ENCODE assay signal across 8 cellular contexts in the genomic region with DNA sequence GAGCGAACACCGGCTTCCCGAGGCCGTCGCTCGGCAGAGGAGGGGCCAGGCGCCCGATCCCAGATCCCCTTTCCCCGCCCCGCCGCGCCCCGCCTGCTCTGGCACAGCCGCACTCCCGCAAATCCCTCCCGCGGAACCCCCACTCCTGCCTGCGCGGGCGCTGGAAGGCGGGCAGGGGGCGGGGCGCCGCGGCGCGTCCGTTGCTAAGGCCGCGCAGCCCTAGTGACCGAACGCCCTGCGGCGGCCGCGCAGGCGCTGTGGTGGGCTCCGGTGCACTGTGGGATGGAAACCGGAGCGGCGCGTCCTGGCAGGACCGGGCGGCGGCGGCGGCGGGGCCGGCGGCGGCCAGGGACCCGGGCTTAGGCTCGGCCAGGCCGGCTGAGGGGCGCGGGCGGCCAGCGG. TPM values are rescaled to one million over a fixed set of nuclear protein-coding genes. Genes with fewer than 3 reads are reported as not detected.
DNase-seq lines count a peak whose midpoint lies in the region; ATAC-seq and TF ChIP-seq lines count a peak whose summit lies in the region.

A gene with protein sequence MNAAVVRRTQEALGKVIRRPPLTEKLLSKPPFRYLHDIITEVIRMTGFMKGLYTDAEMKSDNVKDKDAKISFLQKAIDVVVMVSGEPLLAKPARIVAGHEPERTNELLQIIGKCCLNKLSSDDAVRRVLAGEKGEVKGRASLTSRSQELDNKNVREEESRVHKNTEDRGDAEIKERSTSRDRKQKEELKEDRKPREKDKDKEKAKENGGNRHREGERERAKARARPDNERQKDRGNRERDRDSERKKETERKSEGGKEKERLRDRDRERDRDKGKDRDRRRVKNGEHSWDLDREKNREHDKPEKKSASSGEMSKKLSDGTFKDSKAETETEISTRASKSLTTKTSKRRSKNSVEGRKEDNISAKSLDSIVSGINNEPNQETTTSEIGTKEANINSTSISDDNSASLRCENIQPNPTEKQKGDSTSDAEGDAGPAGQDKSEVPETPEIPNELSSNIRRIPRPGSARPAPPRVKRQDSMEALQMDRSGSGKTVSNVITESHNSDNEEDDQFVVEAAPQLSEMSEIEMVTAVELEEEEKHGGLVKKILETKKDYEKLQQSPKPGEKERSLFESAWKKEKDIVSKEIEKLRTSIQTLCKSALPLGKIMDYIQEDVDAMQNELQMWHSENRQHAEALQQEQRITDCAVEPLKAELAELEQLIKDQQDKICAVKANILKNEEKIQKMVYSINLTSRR (plus strand): TSS at position 273 of the 402 bp plus-strand sequence. CDS start 145 bp downstream, outside the sequence.

- peaks cover 3% of the 10 kb centered on the region; the same call in 1 of the 3 replicates for H3K9me3 Mint-ChIP-seq in GM23338
- H3K9me3 Mint-ChIP-seq in neural progenitor cell: peaks cover 3% of the 10 kb centered on the region

- ATAC-seq in GM23338: peak; percentile 92
- peak; percentile 92 for ATAC-seq in foreskin keratinocyte

- H3K27ac Mint-ChIP-seq in GM23338 (no peak within 1 kb of the TSS), neural progenitor cell (peak within 1 kb of the TSS; percentile 14)

- no peaks in the 10 kb centered on the region for H3K9me3 ChIP-seq in neural progenitor cell (ENCODE audit: low read depth)
- no peaks in the 10 kb centered on the region for H3K9me3 ChIP-seq in stomach

- peaks cover 7% of the 10 kb centered on the region for H3K27me3 ChIP-seq in GM23338 (ENCODE audit: insufficient read depth)
- H3K27me3 ChIP-seq in foreskin keratinocyte: peaks cover 4% of the 10 kb centered on the region
- H3K27me3 ChIP-seq in neural progenitor cell: peaks cover 18% of the 10 kb centered on the region
- no peaks in the 10 kb centered on the region for H3K27me3 ChIP-seq in stomach

- H3K36me3 ChIP-seq in GM23338 (ENCODE audit: insufficient read depth) (no peaks in the 10 kb centered on the region), neural progenitor cell (no peaks in the 10 kb centered on the region), stomach (peaks cover 0 to 26% (median 8%) of the 10 kb centered on the region in 4 donors)

- H3K27me3 Mint-ChIP-seq in GM23338 (ENCODE audit: insufficient read depth, low read depth, poor library complexity) (peaks cover 9% of the 10 kb centered on the region), neural progenitor cell (ENCODE audit: insufficient read depth, low read depth) (peaks cover 10% of the 10 kb centered on the region)

- H3K4me2 ChIP-seq in GM23338: peak within 1 kb of the TSS; percentile 94
- H3K4me2 ChIP-seq in neural progenitor cell: peak within 1 kb of the TSS; percentile 83

- peak within 1 kb of the TSS; percentile 98 for H2AFZ ChIP-seq in GM23338
- peak within 1 kb of the TSS; percentile 89 for H2AFZ ChIP-seq in neural progenitor cell (replicated peaks)

- H3F3A ChIP-seq in GM23338 (replicated peaks; ENCODE audit: low read depth) (no peaks in the 10 kb centered on the region), neural progenitor cell (ENCODE audit: low read depth) (peaks cover 13% of the 10 kb centered on the region)

- H3K36me3 Mint-ChIP-seq in GM23338 (ENCODE audit: low read depth): no peaks in the 10 kb centered on the region
- peaks cover 5% of the 10 kb centered on the region for H3K36me3 Mint-ChIP-seq in neural progenitor cell

- peak within 1 kb of the TSS; percentile 65 for H3K9ac ChIP-seq in neural progenitor cell

- H3K4me3 Mint-ChIP-seq in GM23338 (peak within 1 kb of the TSS; percentile 86), neural progenitor cell (peak within 1 kb of the TSS; percentile 93)

- WGBS in stomach, 5 donors: 0 to 1% (median 0%) methylated on average over 11 to 58 of the region's 58 CpGs

- H3K27ac ChIP-seq in GM23338 (ENCODE audit: low read depth): no peak within 1 kb of the TSS
- peak within 1 kb of the TSS; percentile 59 for H3K27ac ChIP-seq in foreskin keratinocyte
- H3K27ac ChIP-seq in neural progenitor cell: no peak within 1 kb of the TSS
- H3K27ac ChIP-seq in stomach: peak within 1 kb of the TSS; percentile 75 to 83 (median 79)

- 0 out of 2 replicates have a peak, but pooled peaks cover 13% of the 10 kb centered on the region for H3K79me2 ChIP-seq in GM23338 (replicated peaks; ENCODE audit: insufficient read depth)
- H3K79me2 ChIP-seq in neural progenitor cell (ENCODE audit: low read depth): peaks cover 17% of the 10 kb centered on the region

- H4K20me1 ChIP-seq in GM23338 (replicated peaks; ENCODE audit: insufficient read depth) (no peaks in the 10 kb centered on the region), neural progenitor cell (ENCODE audit: low read depth) (peaks cover 12% of the 10 kb centered on the region)

- DNase-seq in DMS79 treated with DMSO at 0.1 percent for 48 hours (lab: John Stamatoyannopoulos, UW): peak; percentile 82
- DNase-seq in GM23338 (ENCODE audit: low spot score): peak; percentile 95
- peak; percentile 61 for DNase-seq in LNCaP clone FGC (ENCODE audit: low read depth)
- DNase-seq in activated gamma-delta T cell (lab: John Stamatoyannopoulos, UW): peak; percentile 83
- DNase-seq in foreskin keratinocyte: peak; percentile 61 to 77
- DNase-seq in neural progenitor cell (ENCODE audit: low spot score): peak; percentile 99
- peak; percentile 97 for DNase-seq in stomach

- TF ChIP-seq EP300 in stomach (IDR thresholded peaks at IDR 0.05): no peak

- intact Hi-C loops in stomach (cut with DNase I; ENCODE audit: low total_unique reads): no loop called here

- no peaks in the 10 kb centered on the region for H3K9me2 ChIP-seq in GM23338 (ENCODE audit: insufficient read depth)

- TF ChIP-seq POLR2A in Raji (IDR thresholded peaks at IDR 0.05; ENCODE audit: insufficient read depth, low read depth, low read length): peak; percentile 38; the same call in 1 of the 2 replicates
- no peak for TF ChIP-seq POLR2A in stomach (IDR thresholded peaks at IDR 0.05)

- H3K4me3 ChIP-seq in GM23338: peak within 1 kb of the TSS; percentile 68
- peak within 1 kb of the TSS; percentile 69 for H3K4me3 ChIP-seq in LNCaP clone FGC (ENCODE audit: low read depth, low read length)
- peak within 1 kb of the TSS; percentile 93 for H3K4me3 ChIP-seq in neural progenitor cell
- peak within 1 kb of the TSS; percentile 84 to 96 (median 88) for H3K4me3 ChIP-seq in stomach

- TF ChIP-seq CTCF in GM23338 (conservative IDR thresholded peaks at IDR 0.05; ENCODE audit: low read depth in 2 of 2): no peak
- no peak for TF ChIP-seq CTCF in LNCaP clone FGC (IDR thresholded peaks at IDR 0.05; ENCODE audit: control insufficient read depth, extremely low read depth, insufficient read depth)
- no peak for TF ChIP-seq CTCF in foreskin keratinocyte (conservative IDR thresholded peaks at IDR 0.05)
- no peak for TF ChIP-seq CTCF in neural progenitor cell (IDR thresholded peaks at IDR 0.05)
- no peak for TF ChIP-seq CTCF in stomach (IDR thresholded peaks at IDR 0.05)

- H3K4me1 Mint-ChIP-seq in GM23338 (peaks cover 9% of the 10 kb centered on the region; the same call in 2 of the 3 replicates), neural progenitor cell (peaks cover 14% of the 10 kb centered on the region)

- H3K4me1 ChIP-seq in GM23338 (ENCODE audit: insufficient read depth) (peaks cover 9% of the 10 kb centered on the region; the same call in 1 of the 2 replicates), foreskin keratinocyte (no peaks in the 10 kb centered on the region), neural progenitor cell (peaks cover 6% of the 10 kb centered on the region), stomach (peaks cover 17 to 26% (median 22%) of the 10 kb centered on the region in 4 donors)

TF ChIP-seq in GM23338, 12 proteins besides CTCF, POLR2A, EP300 and RAD21:
- peak; percentile 35; the same call in 1 of the 2 replicates for TF ChIP-seq POLR2AphosphoS5 (IDR thresholded peaks at IDR 0.05; ENCODE audit: low read depth)
- no peak for TF ChIP-seq JUNB (IDR thresholded peaks at IDR 0.05; ENCODE audit: unreplicated experiment)
- TF ChIP-seq NANOG (IDR thresholded peaks at IDR 0.05; ENCODE audit: borderline replicate concordance): no peak

RNA-seq across cellular contexts. Expression of the gene that starts here (rescaled TPM):
- 12.2 and 12.5 TPM in 2 replicates for total RNA-seq in GM23338 (2014; rRNA removed; shearing (Covaris generic))
- polyA plus RNA-seq in GM23338 (2016; fragmentation: Nextera tagmentation; extraction: Ambion mirVana) (20.0 and 20.7 TPM in 2 replicates), foreskin keratinocyte (4.3 and 5.0 TPM in 2 replicates), stomach (10 to 100 TPM in 2 of 3 donors, 1 to 10 TPM in 1; 4.4 to 20.6 (median 10.8) TPM)
- total RNA-seq in foreskin keratinocyte (9.2 and 11.2 TPM in 2 replicates), neural progenitor cell (ENCODE audit: low replicate concordance) (8.5 and 11.2 TPM in 2 replicates), stomach (10 to 100 TPM in 3 of 5 donors, 1 to 10 TPM in 1, under 1 TPM in 1; 0.58 to 21.1 (median 10.7) TPM)

Comparison
In these comparisons a context has a peak if more than half of its experiments do, and no peak if none do; other contexts are left out.
1. H3K27ac ChIP-seq: peak in foreskin keratinocyte (single experiment) and stomach (5 of 5); none in GM23338 (single experiment) and neural progenitor cell (single experiment).
2. Peak in every context shown above with its lines, with median percentiles within 50 percentile points of each other: DNase-seq and H3K4me3 ChIP-seq.